In genomic region chr10:97724341-97724941, GRCh38 we compare ENCODE assay signal across 13 cellular contexts. TPM values are rescaled to one million over a fixed set of nuclear protein-coding genes. Genes with fewer than 3 reads are reported as not detected.
DNase-seq lines count a peak whose midpoint lies in the region; ATAC-seq and TF ChIP-seq lines count a peak whose summit lies in the region.
"Had no signal": no experiment of that assay in that cellular context is flagged by ENCODE, and none has a peak within 500 bp of the region (broad histone marks: within the 10 kb centered on the region; RNA-seq: fewer than 3 reads in every experiment).

No MANE protein-coding gene starts in this region.

- H3K4me1 ChIP-seq in spleen: peaks cover 0 to 3% (median 0%) of the 10 kb centered on the region in 6 donors

- H3K36me3 ChIP-seq in spleen: no peaks in the 10 kb centered on the region

- intact Hi-C loops in spleen (cut with DNase I; ENCODE audit: low total_unique reads): no loop called here

- no peaks in the 10 kb centered on the region for H3K9me3 Mint-ChIP-seq in HFFc6
- H3K9me3 Mint-ChIP-seq: activated T-cell treated with anti-CD3 and anti-CD28 coated beads, Interleukin-2, amount 50 U/mL, for 24 hours had no signal

- H3K27me3 Mint-ChIP-seq in HFFc6 (ENCODE audit: insufficient read depth): no peaks in the 10 kb centered on the region; the same call in 1 of the 2 replicates

- no peak overlapping the region for H3K27ac ChIP-seq in spleen

- peak; percentile 59 for DNase-seq in HFFc6
- peak; percentile 50 for DNase-seq in SKM-1 (lab: John Stamatoyannopoulos, UW; ENCODE audit: unreplicated experiment)
- peak; percentile 88 for DNase-seq in fibroblast of villous mesenchyme (ENCODE audit: low read depth)
- peak; percentile 29 for DNase-seq in spleen
- DNase-seq in SW 1271 (lab: John Stamatoyannopoulos, UW): no peak
- DNase-seq: activated CD4-positive, CD25-positive, alpha-beta regulatory T cell; activated T-cell treated with anti-CD3 and anti-CD28 coated beads, Interleukin-2, amount 50 U/mL, for 24 hours; effector memory CD4-positive, alpha-beta T cell; midbrain; MM.1S; NCI-H524 treated with DMSO at 0.1 percent for 48 hours had no signal

- ATAC-seq in HG02623 (IDR thresholded peaks at IDR 0.05; ENCODE audit: unreplicated experiment) (no peak), HG02981 (IDR thresholded peaks at IDR 0.05; ENCODE audit: unreplicated experiment) (no peak)

- peaks cover 24% of the 10 kb centered on the region for H3K4me1 Mint-ChIP-seq in HFFc6 (ENCODE audit: low read depth)

- WGBS in spleen, 5 donors: 59 to 77% (median 64%) methylated on average over 5 of the region's 5 CpGs

- H3K27me3 ChIP-seq in spleen (replicated peaks in 1 of 7): peaks cover 0 to 6% (median 0%) of the 10 kb centered on the region in 7 donors

- TF ChIP-seq CTCF in HFFc6 (IDR thresholded peaks at IDR 0.05) (no peak), fibroblast of villous mesenchyme (IDR thresholded peaks at IDR 0.05; ENCODE audit: insufficient read depth, low read depth, low read length) (no peak), spleen (IDR thresholded peaks at IDR 0.05 in 8 of 11, conservative IDR thresholded peaks at IDR 0.05 in 3 of 11) (no peak)

- no peak overlapping the region for H3K4me3 Mint-ChIP-seq in HFFc6
- H3K4me3 Mint-ChIP-seq: activated T-cell treated with anti-CD3 and anti-CD28 coated beads, Interleukin-2, amount 50 U/mL, for 24 hours had no signal

- H3K27ac Mint-ChIP-seq in HFFc6: peak overlapping the region; percentile 65; the same call in 1 of the 2 replicates
- H3K27ac Mint-ChIP-seq: activated T-cell treated with anti-CD3 and anti-CD28 coated beads, Interleukin-2, amount 50 U/mL, for 24 hours had no signal

- no peaks in the 10 kb centered on the region for H3K9me3 ChIP-seq in spleen

- 0 out of 2 replicates have a peak, but pooled peaks cover 6% of the 10 kb centered on the region for H3K36me3 Mint-ChIP-seq in HFFc6 (ENCODE audit: low read depth)

- H3K4me3 ChIP-seq in fibroblast of villous mesenchyme (ENCODE audit: low read depth, low read length): no peak overlapping the region
- H3K4me3 ChIP-seq in spleen: no peak overlapping the region

- TF ChIP-seq POLR2A in spleen (IDR thresholded peaks at IDR 0.05): no peak

RNA-seq across cellular contexts. Expression of gene MARVELD1, which starts 10.9 kb away (rescaled TPM):
- 10 to 100 TPM; 76.7 to 94.7 (median 80.9) TPM for total RNA-seq in HFFc6 (2021; fragmentation: NEBNext Ultra II Directional; extraction: Animal tissue kit (Norgen Biotek cat#: 25700))
- total RNA-seq in fibroblast of villous mesenchyme (44.0 and 58.9 TPM in 2 replicates), spleen (10 to 100 TPM; 11.0 to 24.6 (median 17.2) TPM)
- polyA plus RNA-seq in spleen: 1 to 10 TPM; 3.7 to 7.8 (median 6.4) TPM

RNA-seq across cellular contexts. Expression of gene ZFYVE27, which starts 12.5 kb away (rescaled TPM):
- total RNA-seq in HFFc6 (2021; fragmentation: NEBNext Ultra II Directional; extraction: Animal tissue kit (Norgen Biotek cat#: 25700)): 10 to 100 TPM; 16.6 to 23.0 (median 18.3) TPM
- 19.6 and 22.0 TPM in 2 replicates for total RNA-seq in fibroblast of villous mesenchyme
- 10 to 100 TPM; 29.2 to 42.2 (median 34.1) TPM for total RNA-seq in spleen
- polyA plus RNA-seq in spleen: 10 to 100 TPM; 16.8 to 24.7 (median 17.5) TPM

RNA-seq across cellular contexts. Expression of gene AVPI1, which starts 37.4 kb away (rescaled TPM):
- total RNA-seq in HFFc6 (2021; fragmentation: NEBNext Ultra II Directional; extraction: Animal tissue kit (Norgen Biotek cat#: 25700)): 10 to 100 TPM; 28.2 to 44.8 (median 39.5) TPM
- total RNA-seq in fibroblast of villous mesenchyme (12.5 and 19.6 TPM in 2 replicates), spleen (10 to 100 TPM in 6 of 7 donors, 1 to 10 TPM in 1; 4.8 to 35.8 (median 16.0) TPM)
- polyA plus RNA-seq in spleen: 10 to 100 TPM in 1 of 3 donors, 1 to 10 TPM in 2; 4.0 to 12.2 (median 6.2) TPM

RNA-seq across cellular contexts. Expression of gene SFRP5, which starts 47.4 kb away (rescaled TPM):
- total RNA-seq in HFFc6 (2021; fragmentation: NEBNext Ultra II Directional; extraction: Animal tissue kit (Norgen Biotek cat#: 25700)): not detected
- total RNA-seq in fibroblast of villous mesenchyme (not detected in 2 replicates), spleen (not detected)
- 1 to 10 TPM in 1 of 3 donors, under 1 TPM in 1, not detected in 1; 0.09 to 3.6 TPM for polyA plus RNA-seq in spleen

Comparison
In these comparisons a context has a peak if more than half of its experiments do, and no peak if none do; other contexts are left out.
1. DNase-seq: peak in HFFc6 (single experiment), SKM-1 (single experiment), fibroblast of villous mesenchyme (single experiment) and spleen (single experiment); none in SW 1271 (0 of 2).